ENCODE assay signal across 9 cellular contexts in the genomic region with DNA sequence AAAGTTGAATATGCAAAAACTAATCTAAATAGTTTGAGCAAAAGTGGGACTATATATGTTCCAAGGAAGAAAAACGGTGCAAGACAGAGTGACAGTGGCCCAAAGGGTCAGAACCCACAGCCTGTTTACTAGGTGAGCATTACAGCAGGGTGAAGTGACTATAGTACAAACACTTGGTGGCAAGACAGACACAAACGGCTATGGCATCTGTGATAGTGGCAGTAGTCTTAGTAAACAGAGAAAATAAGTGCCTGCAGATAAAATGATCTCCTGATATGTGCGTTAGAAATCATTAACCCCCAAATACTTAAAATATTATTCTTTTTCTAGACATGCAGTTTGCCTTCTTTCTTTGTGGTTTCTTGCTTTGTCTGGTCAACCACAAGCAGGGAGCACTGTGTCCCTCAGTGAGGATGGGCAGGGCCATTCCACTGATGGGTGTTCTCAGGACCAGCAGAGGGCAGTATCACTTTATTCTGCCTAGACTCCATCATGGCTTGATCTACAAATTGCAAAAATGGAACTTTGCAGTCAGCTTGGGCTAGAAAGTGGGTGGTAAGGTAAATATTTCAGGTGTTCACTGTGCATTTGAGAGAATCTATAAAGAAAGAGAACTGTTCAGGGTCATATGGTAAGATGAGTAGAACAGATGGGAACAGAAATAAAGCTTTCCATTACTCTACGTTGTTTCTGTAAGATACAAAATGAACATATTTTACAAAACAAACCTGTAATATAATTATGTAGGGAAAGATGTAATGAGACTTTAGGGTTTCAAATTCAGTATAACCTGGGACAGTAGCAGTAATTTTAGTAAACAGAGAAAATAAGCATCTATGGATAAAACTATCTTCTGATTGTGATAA.
DNase-seq lines count a peak whose midpoint lies in the region; ATAC-seq and TF ChIP-seq lines count a peak whose summit lies in the region.
"Had no signal": no experiment of that assay in that cellular context is flagged by ENCODE, and none has a peak within 500 bp of the region (broad histone marks: within the 10 kb centered on the region; RNA-seq: fewer than 3 reads in every experiment).

No MANE protein-coding gene starts in this region.

- H3K4me3 ChIP-seq in epithelial cell of proximal tubule (ENCODE audit: low read depth, low read length) = no peak overlapping the region

- H3K36me3 Mint-ChIP-seq in naive thymus-derived CD8-positive, alpha-beta T cell = no peaks in the 10 kb centered on the region
- H3K36me3 Mint-ChIP-seq in type B pancreatic cell = peaks cover 8% of the 10 kb centered on the region

- H3K4me3 Mint-ChIP-seq in naive thymus-derived CD8-positive, alpha-beta T cell = no peak overlapping the region
- H3K4me3 Mint-ChIP-seq in type B pancreatic cell = no peak overlapping the region
- H3K4me3 Mint-ChIP-seq: stimulated activated naive CD8-positive, alpha-beta T cell treated with anti-CD3 and anti-CD28 coated beads, Interleukin-15, Interleukin-2, amounts not matched to agents 100 ng/mL and 50 ng/mL, for 24 hours had no signal

- peak; percentile 64 for ATAC-seq in GM19025 (IDR thresholded peaks at IDR 0.05; ENCODE audit: low read depth, unreplicated experiment)
- peak; percentile 79 for ATAC-seq in HG03159 (IDR thresholded peaks at IDR 0.05; ENCODE audit: unreplicated experiment)
- peak; percentile 52 to 71 for ATAC-seq in naive thymus-derived CD8-positive, alpha-beta T cell

- POLR2A ChIA-PET in naive thymus-derived CD8-positive, alpha-beta T cell (lab: Charles Lee) = no interaction called here

- H3K27me3 Mint-ChIP-seq in naive thymus-derived CD8-positive, alpha-beta T cell = no peaks in the 10 kb centered on the region
- H3K27me3 Mint-ChIP-seq in type B pancreatic cell = no peaks in the 10 kb centered on the region
- H3K27me3 Mint-ChIP-seq: stimulated activated naive CD8-positive, alpha-beta T cell treated with anti-CD3 and anti-CD28 coated beads, Interleukin-15, Interleukin-2, amounts not matched to agents 100 ng/mL and 50 ng/mL, for 24 hours had no signal

- no peak overlapping the region for H3K27ac Mint-ChIP-seq in naive thymus-derived CD8-positive, alpha-beta T cell
- H3K27ac Mint-ChIP-seq in type B pancreatic cell = no peak overlapping the region
- H3K27ac Mint-ChIP-seq: stimulated activated naive CD8-positive, alpha-beta T cell treated with anti-CD3 and anti-CD28 coated beads, Interleukin-15, Interleukin-2, amounts not matched to agents 100 ng/mL and 50 ng/mL, for 24 hours had no signal

- H3K4me1 Mint-ChIP-seq in naive thymus-derived CD8-positive, alpha-beta T cell = peaks cover 9 to 27% (median 21%) of the 10 kb centered on the region in 4 donors
- peaks cover 33% of the 10 kb centered on the region for H3K4me1 Mint-ChIP-seq in type B pancreatic cell (ENCODE audit: unreplicated experiment)

- no peaks in the 10 kb centered on the region for H3K9me3 Mint-ChIP-seq in naive thymus-derived CD8-positive, alpha-beta T cell
- no peaks in the 10 kb centered on the region for H3K9me3 Mint-ChIP-seq in type B pancreatic cell
- H3K9me3 Mint-ChIP-seq: stimulated activated naive CD8-positive, alpha-beta T cell treated with anti-CD3 and anti-CD28 coated beads, Interleukin-15, Interleukin-2, amounts not matched to agents 100 ng/mL and 50 ng/mL, for 24 hours had no signal

- peak; percentile 89 for TF ChIP-seq CTCF in epithelial cell of proximal tubule (conservative IDR thresholded peaks at IDR 0.05; ENCODE audit: low read depth, low read length)
- peak; percentile 82 for TF ChIP-seq CTCF in type B pancreatic cell (conservative IDR thresholded peaks at IDR 0.05)

- DNase-seq in CD1c-positive myeloid dendritic cell (ENCODE audit: extremely low spot score) (peak; percentile 57), NCI-H526 treated with DMSO at 0.1 percent for 48 hours (lab: John Stamatoyannopoulos, UW) (peak; percentile 53), epithelial cell of proximal tubule (ENCODE audit: low read depth) (no peak), type B pancreatic cell (ENCODE audit: extremely low spot score, unreplicated experiment) (no peak)
- peak; percentile 10 to 18 for DNase-seq in activated CD4-positive, alpha-beta T cell treated with anti-CD3 and anti-CD28 coated beads, Interleukin-2, amount 50 U/mL, for 4 hours
- DNase-seq in naive thymus-derived CD8-positive, alpha-beta T cell = peak; percentile 3 to 65 (median 20)

Comparison
In these comparisons a context has a peak if more than half of its experiments do, and no peak if none do; other contexts are left out.
1. DNase-seq: peak in CD1c-positive myeloid dendritic cell (single experiment), NCI-H526 treated with DMSO at 0.1 percent for 48 hours (single experiment), activated CD4-positive, alpha-beta T cell treated with anti-CD3 and anti-CD28 coated beads, Interleukin-2, amount 50 U/mL, for 4 hours (2 of 2) and naive thymus-derived CD8-positive, alpha-beta T cell (10 of 10); none in epithelial cell of proximal tubule (single experiment) and type B pancreatic cell (single experiment).
2. Peak in every context shown above with its lines, with median percentiles within 50 percentile points of each other: ATAC-seq.